In genomic region chr1:32741417-32742131, GRCh38 we compare ENCODE assay signal across 8 cellular contexts. TPM values are rescaled to one million over a fixed set of nuclear protein-coding genes. Genes with fewer than 3 reads are reported as not detected.
DNase-seq lines count a peak whose midpoint lies in the region; ATAC-seq and TF ChIP-seq lines count a peak whose summit lies in the region.

No MANE protein-coding gene starts in this region.

- H3K4me2 ChIP-seq in mesendoderm (ENCODE audit: low read length) = peak overlapping the region; percentile 83

- no peak overlapping the region for H2AK5ac ChIP-seq in mesendoderm (ENCODE audit: low read length)

- H3K36me3 ChIP-seq in duodenal mucosa (ENCODE audit: control insufficient read depth in 1 of 2, insufficient read depth in 2 of 2, low read length in 2 of 2) = peaks cover 0 to 5% of the 10 kb centered on the region in 2 donors
- H3K36me3 ChIP-seq in mesendoderm (ENCODE audit: control insufficient read depth, insufficient read depth, low read length) = no peaks in the 10 kb centered on the region
- H3K36me3 ChIP-seq in aorta (ENCODE audit: control insufficient read depth in 1 of 2, insufficient read depth in 2 of 2, low read length in 1 of 2) = no peaks in the 10 kb centered on the region

- ATAC-seq in aorta (ENCODE audit: low FRiP score) = peak; percentile 50
- no peak for ATAC-seq in HG03175 (IDR thresholded peaks at IDR 0.05; ENCODE audit: unreplicated experiment)

- H2BK15ac ChIP-seq in mesendoderm (replicated peaks; ENCODE audit: low read depth) = peak overlapping the region; percentile 93

- H3K9me3 ChIP-seq in duodenal mucosa (ENCODE audit: control insufficient read depth in 1 of 2, low read length in 2 of 2) (no peaks in the 10 kb centered on the region), aorta (ENCODE audit: control insufficient read depth, low read length) (no peaks in the 10 kb centered on the region)

- H2BK5ac ChIP-seq in mesendoderm (ENCODE audit: low read length) = no peak overlapping the region

- H3K23ac ChIP-seq in mesendoderm (ENCODE audit: low read length) = peak overlapping the region; percentile 45

- no peak overlapping the region for H4K5ac ChIP-seq in mesendoderm (ENCODE audit: low read length)

- H3K9ac ChIP-seq in duodenal mucosa (ENCODE audit: low read depth in 1 of 2, low read length in 2 of 2) (peak overlapping the region; percentile 97 to 98), mesendoderm (ENCODE audit: low read length) (peak overlapping the region; percentile 81)

- peaks cover 5% of the 10 kb centered on the region for H3K79me1 ChIP-seq in mesendoderm (ENCODE audit: low read length)

- peak overlapping the region; percentile 89 for H3K4ac ChIP-seq in mesendoderm (ENCODE audit: low read depth, low read length)

- H3K4me3 ChIP-seq in GM12864 (ENCODE audit: low read depth, low read length) (peak overlapping the region; percentile 44), duodenal mucosa (ENCODE audit: low read depth in 1 of 2, low read length in 2 of 2) (peak overlapping the region; percentile 84 to 92), mesendoderm (ENCODE audit: low read length) (peak overlapping the region; percentile 65), aorta (ENCODE audit: low read length in 2 of 2) (peak overlapping the region; percentile 71 to 87)

- H3K27ac ChIP-seq in duodenal mucosa (ENCODE audit: low read depth, low read length) = peak overlapping the region; percentile 97
- peak overlapping the region; percentile 89 for H3K27ac ChIP-seq in mesendoderm (ENCODE audit: low read depth, low read length)
- H3K27ac ChIP-seq in aorta (ENCODE audit: low read depth in 1 of 2, low read length in 2 of 2) = peak overlapping the region in 1 of 2 donors; percentile 25

- WGBS in mesendoderm (ENCODE audit: extremely low coverage, insufficient coverage, low lambda C conversion rate) = no CpG with 5 or more reads among the region's 98 CpGs
- WGBS in aorta, 2 donors = 0 to 1% methylated on average over 45 to 98 of the region's 98 CpGs

- H2BK120ac ChIP-seq in mesendoderm (ENCODE audit: low read depth, low read length) = peak overlapping the region; percentile 55

- TF ChIP-seq CTCF in GM12864 (IDR thresholded peaks at IDR 0.05; ENCODE audit: low read depth, low read length, missing control alignments) = peak; percentile 33

- DNase-seq in GM12864 (ENCODE audit: low read depth) (no peak), NCI-H69 (lab: John Stamatoyannopoulos, UW) (peak; percentile 54), mesendoderm (no peak), aorta (peak in 1 of 2 donors; percentile 79), KG1 (lab: John Stamatoyannopoulos, UW) (no peak), occipital lobe (lab: John Stamatoyannopoulos, UW) (no peak)

- H4K8ac ChIP-seq in mesendoderm (ENCODE audit: low read depth, low read length) = peak overlapping the region; percentile 100

- intact Hi-C loops in aorta (cut with DNase I) = loop anchor here in 1 of 2 donors (5.0 kb wide), 1 partner anchor 39 kb away; the partner anchor contains the start of gene SYNC

- H3K27me3 ChIP-seq in duodenal mucosa (ENCODE audit: control insufficient read depth in 1 of 2, insufficient read depth in 2 of 2, low read length in 2 of 2) (no peaks in the 10 kb centered on the region), mesendoderm (ENCODE audit: insufficient read depth, low read length, poor library complexity) (no peaks in the 10 kb centered on the region), aorta (ENCODE audit: control insufficient read depth in 1 of 2, insufficient read depth in 2 of 2, low read length in 1 of 2) (no peaks in the 10 kb centered on the region)

- H3K4me1 ChIP-seq in duodenal mucosa (ENCODE audit: control insufficient read depth in 1 of 2, insufficient read depth in 2 of 2, low read length in 2 of 2) = peaks cover 46 to 52% of the 10 kb centered on the region in 2 donors
- peaks cover 20% of the 10 kb centered on the region for H3K4me1 ChIP-seq in mesendoderm (ENCODE audit: control insufficient read depth, low read depth, low read length)
- no peaks in the 10 kb centered on the region for H3K4me1 ChIP-seq in aorta (ENCODE audit: control insufficient read depth in 1 of 2, insufficient read depth in 2 of 2, low read length in 2 of 2)

- H3K79me2 ChIP-seq in mesendoderm (ENCODE audit: control insufficient read depth, insufficient read depth, low read length) = peaks cover 4% of the 10 kb centered on the region

- peak overlapping the region; percentile 94 for H3K18ac ChIP-seq in mesendoderm (ENCODE audit: low read length)

- peak overlapping the region; percentile 95 for H3K56ac ChIP-seq in mesendoderm (ENCODE audit: low read length)

RNA-seq across cellular contexts. Expression of gene SYNC, which starts 39.0 kb away (rescaled TPM):
- 0.11 TPM for polyA plus RNA-seq in mesendoderm (2013, experiment 1 of 2)
- polyA plus RNA-seq in mesendoderm (2013, experiment 2 of 2) = 0.06 TPM
- total RNA-seq in aorta = 10 to 100 TPM; 37.5 to 89.8 TPM
- polyA plus RNA-seq in aorta = 10 to 100 TPM; 11.4 to 36.8 TPM
- 4.1 TPM for total RNA-seq in occipital lobe
